Comparison of ENCODE assay signal across 8 cellular contexts in genomic region chr19:58556633-58557252, GRCh38. TPM values are rescaled to one million over a fixed set of nuclear protein-coding genes. Genes with fewer than 3 reads are reported as not detected.
DNase-seq lines count a peak whose midpoint lies in the region; ATAC-seq and TF ChIP-seq lines count a peak whose summit lies in the region.

No MANE protein-coding gene starts in this region.

- peaks cover 2 to 59% of the 10 kb centered on the region in 2 donors for H3K4me1 ChIP-seq in right atrium auricular region
- peaks cover 29% of the 10 kb centered on the region for H3K4me1 ChIP-seq in mucosa of descending colon (ENCODE audit: low read depth)
- H3K4me1 ChIP-seq in aorta (ENCODE audit: control insufficient read depth in 1 of 2, insufficient read depth in 2 of 2, low read length in 2 of 2) = no peaks in the 10 kb centered on the region

- H3K36me3 Mint-ChIP-seq in brain = peaks cover 25% of the 10 kb centered on the region

- intact Hi-C loops in cardiac septum (cut with DNase I) = no loop called here
- intact Hi-C loops in mucosa of descending colon (cut with DNase I, micrococcal nuclease) = no loop called here
- intact Hi-C loops in aorta (cut with DNase I) = no loop called here

- H3K4me3 ChIP-seq in right atrium auricular region (peak overlapping the region in 1 of 2 donors; percentile 89), mucosa of descending colon (no peak overlapping the region), aorta (ENCODE audit: low read length in 2 of 2) (no peak overlapping the region)

- H3K9me3 Mint-ChIP-seq in brain = peaks cover 0 to 5% (median 0%) of the 10 kb centered on the region in 5 experiments

- H3K27me3 ChIP-seq in right atrium auricular region = no peaks in the 10 kb centered on the region
- no peaks in the 10 kb centered on the region for H3K27me3 ChIP-seq in aorta (ENCODE audit: control insufficient read depth in 1 of 2, insufficient read depth in 2 of 2, low read length in 1 of 2)

- H3K27ac Mint-ChIP-seq in brain = peak overlapping the region; percentile 83 to 100 (median 94)

- no peak for DNase-seq in right atrium auricular region (ENCODE audit: low spot score)
- no peak for DNase-seq in cardiac septum (ENCODE audit: low spot score)
- peak in 2 of 3 donors; percentile 7 to 45 for DNase-seq in mucosa of descending colon
- DNase-seq in aorta = peak; percentile 41 to 42
- DNase-seq in NCI-H1417 treated with DMSO at 0.1 percent for 48 hours (lab: John Stamatoyannopoulos, UW) = no peak

- H3K4me3 Mint-ChIP-seq in brain = peak overlapping the region; percentile 89 to 97 (median 97)

- H3K9me3 ChIP-seq in right atrium auricular region (no peaks in the 10 kb centered on the region), mucosa of descending colon (no peaks in the 10 kb centered on the region), aorta (ENCODE audit: control insufficient read depth, low read length) (no peaks in the 10 kb centered on the region)

- peaks cover 18% of the 10 kb centered on the region for H3K27me3 Mint-ChIP-seq in brain

- H3K27ac ChIP-seq in right atrium auricular region = peak overlapping the region; percentile 100
- peak overlapping the region in 1 of 2 donors; percentile 4 for H3K27ac ChIP-seq in aorta (ENCODE audit: low read depth in 1 of 2, low read length in 2 of 2)

- H3K36me3 ChIP-seq in right atrium auricular region (peaks cover 28% of the 10 kb centered on the region), mucosa of descending colon (ENCODE audit: low read depth) (peaks cover 8% of the 10 kb centered on the region), aorta (ENCODE audit: control insufficient read depth in 1 of 2, insufficient read depth in 2 of 2, low read length in 1 of 2) (no peaks in the 10 kb centered on the region)

- H3K4me1 Mint-ChIP-seq in brain = peaks cover 65% of the 10 kb centered on the region

- ATAC-seq in mucosa of descending colon (no peak), aorta (ENCODE audit: low FRiP score) (no peak), GM18867 (IDR thresholded peaks at IDR 0.05; ENCODE audit: unreplicated experiment) (no peak), HG03175 (IDR thresholded peaks at IDR 0.05; ENCODE audit: unreplicated experiment) (no peak)

- 61 to 69% methylated on average over 11 of the region's 11 CpGs for WGBS in aorta, 2 donors

- TF ChIP-seq CTCF in right atrium auricular region (IDR thresholded peaks at IDR 0.05) (no peak), brain (conservative IDR thresholded peaks at IDR 0.05) (no peak), mucosa of descending colon (IDR thresholded peaks at IDR 0.05) (no peak)

RNA-seq across cellular contexts. Expression of gene UBE2M, which starts 1.7 kb away (rescaled TPM):
- 10 to 100 TPM; 30.9 to 38.8 TPM for total RNA-seq in right atrium auricular region
- total RNA-seq in cardiac septum = 111 TPM
- 192 TPM for polyA plus RNA-seq in brain (ENCODE audit: insufficient read depth, low read depth, low replicate concordance)
- total RNA-seq in mucosa of descending colon = 100 to 1,000 TPM in 1 of 3 donors, 10 to 100 TPM in 2; 49.4 to 101 (median 66.7) TPM
- 10 to 100 TPM; 47.5 to 57.7 TPM for total RNA-seq in aorta
- polyA plus RNA-seq in aorta = 10 to 100 TPM; 47.1 to 51.2 TPM

RNA-seq across cellular contexts. Expression of gene CHMP2A, which starts 1.8 kb away (rescaled TPM):
- total RNA-seq in right atrium auricular region = 100 to 1,000 TPM; 109 to 121 TPM
- 138 TPM for total RNA-seq in cardiac septum
- 216 TPM for polyA plus RNA-seq in brain (ENCODE audit: insufficient read depth, low read depth, low replicate concordance)
- total RNA-seq in mucosa of descending colon = 100 to 1,000 TPM; 125 to 231 (median 195) TPM
- total RNA-seq in aorta = 10 to 100 TPM; 94.9 to 99.8 TPM
- polyA plus RNA-seq in aorta = 100 to 1,000 TPM; 186 to 208 TPM

RNA-seq across cellular contexts. Expression of gene TRIM28, which starts 12.9 kb away (rescaled TPM):
- total RNA-seq in right atrium auricular region (100 to 1,000 TPM in 1 of 2 donors, 10 to 100 TPM in 1; 99.6 to 207 TPM), cardiac septum (140 TPM), mucosa of descending colon (100 to 1,000 TPM; 180 to 308 (median 202) TPM), aorta (100 to 1,000 TPM; 167 to 179 TPM)
- polyA plus RNA-seq in brain (ENCODE audit: insufficient read depth, low read depth, low replicate concordance) (698 TPM), aorta (100 to 1,000 TPM in 1 of 2 donors, 10 to 100 TPM in 1; 76.5 to 210 TPM)

RNA-seq across cellular contexts. Expression of gene MZF1, which starts 16.4 kb away (rescaled TPM):
- total RNA-seq in right atrium auricular region (10 to 100 TPM in 1 of 2 donors, 1 to 10 TPM in 1; 6.5 to 11.3 TPM), cardiac septum (12.4 TPM), mucosa of descending colon (10 to 100 TPM; 30.4 to 43.3 (median 36.1) TPM), aorta (10 to 100 TPM; 17.7 to 31.9 TPM)
- polyA plus RNA-seq in brain (ENCODE audit: insufficient read depth, low read depth, low replicate concordance) (14.9 TPM), aorta (10 to 100 TPM in 1 of 2 donors, 1 to 10 TPM in 1; 6.3 to 81.5 TPM)

RNA-seq across cellular contexts. Expression of gene ZBTB45, which starts 37.1 kb away (rescaled TPM):
- 10 to 100 TPM in 1 of 2 donors, 1 to 10 TPM in 1; 7.2 to 14.3 TPM for total RNA-seq in right atrium auricular region
- total RNA-seq in cardiac septum = 13.8 TPM
- 16.1 TPM for polyA plus RNA-seq in brain (ENCODE audit: insufficient read depth, low read depth, low replicate concordance)
- total RNA-seq in mucosa of descending colon = 10 to 100 TPM; 12.1 to 16.7 (median 13.4) TPM
- 10 to 100 TPM; 12.2 to 15.6 TPM for total RNA-seq in aorta
- 1 to 10 TPM; 3.0 to 8.1 TPM for polyA plus RNA-seq in aorta

Comparison
In these comparisons a context has a peak if more than half of its experiments do, and no peak if none do; other contexts are left out.
1. DNase-seq: peak in mucosa of descending colon (2 of 3) and aorta (2 of 2); none in right atrium auricular region (single experiment), cardiac septum (single experiment) and NCI-H1417 treated with DMSO at 0.1 percent for 48 hours (single experiment).